In the genomic region with DNA sequence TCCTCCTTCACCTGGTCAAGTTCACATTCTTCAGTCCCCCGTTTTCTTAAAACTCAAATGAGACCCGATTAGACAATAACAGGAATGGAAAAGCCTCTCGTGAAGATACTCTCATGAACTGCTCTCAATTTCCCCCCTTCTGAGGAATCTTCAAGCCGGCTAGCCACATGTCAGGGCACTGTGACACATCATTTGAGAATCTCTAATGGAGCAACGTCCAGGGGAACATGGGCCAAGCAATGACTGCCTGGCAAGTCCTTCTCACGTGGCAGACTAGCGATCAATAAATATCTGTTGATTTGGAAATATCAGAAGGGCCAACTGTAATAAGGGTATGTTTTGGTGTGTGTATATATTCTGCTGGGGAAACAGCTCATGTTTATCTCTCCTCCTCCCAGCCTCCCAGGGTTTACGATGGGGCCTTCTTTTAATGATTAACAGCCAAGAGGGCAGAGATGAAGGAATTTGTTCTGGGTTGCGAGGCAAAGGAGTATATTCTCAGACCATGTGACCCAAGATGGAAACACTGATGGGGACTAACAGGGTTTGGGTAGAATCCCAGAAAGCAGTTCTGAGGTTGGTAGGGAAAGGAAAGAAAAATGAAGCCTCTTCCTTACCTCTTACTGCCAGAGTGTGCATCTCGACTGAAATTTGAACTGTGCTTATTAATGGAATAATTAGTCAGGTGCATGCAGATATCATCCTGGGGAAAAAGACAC, we compare ENCODE assay signal across 7 cellular contexts. TPM values are rescaled to one million over a fixed set of nuclear protein-coding genes. Genes with fewer than 3 reads are reported as not detected.
DNase-seq lines count a peak whose midpoint lies in the region; ATAC-seq and TF ChIP-seq lines count a peak whose summit lies in the region.

No MANE protein-coding gene starts in this region.

- H4K20me1 ChIP-seq in HCT116 (ENCODE audit: insufficient read depth), result no peaks in the 10 kb centered on the region

- ATAC-seq in HCT116, result peak; percentile 44
- peak; percentile 65 for ATAC-seq in left colon
- no peak for ATAC-seq in esophagus mucosa

- no peaks in the 10 kb centered on the region for H3K79me2 ChIP-seq in HCT116 (ENCODE audit: insufficient read depth, low read length)

- no peak overlapping the region; the same call in 1 of the 2 replicates for H3K9ac ChIP-seq in HCT116 (ENCODE audit: low read length)

- intact Hi-C loops in HCT116 (cut with micrococcal nuclease), result loop anchor here (10.0 kb wide), 2 partner anchors 641 to 771 kb away; no protein-coding TSS in a partner anchor
- intact Hi-C loops in left colon (cut with DNase I, micrococcal nuclease), result loop anchor here in 1 of 2 donors (10.0 kb wide), 1 partner anchor 121 kb away; no protein-coding TSS in a partner anchor

- peak overlapping the region in 1 of 2 experiments; percentile 5; a peak in 1 of 4 replicates for H3K4me3 ChIP-seq in HCT116 (replicated peaks in 1 of 2; ENCODE audit: low read depth in 1 of 2, low read length in 2 of 2)

- no peaks in the 10 kb centered on the region for H3K36me3 ChIP-seq in HCT116 (ENCODE audit: control insufficient read depth in 1 of 2, insufficient read depth in 2 of 2, low read length in 2 of 2)

- H3K27ac ChIP-seq in HCT116 (ENCODE audit: low read depth, low read length), result no peak overlapping the region; the same call in 1 of the 2 replicates

- POLR2A ChIA-PET in HCT116 (lab: Charles Lee), result no interaction called here

- CTCF ChIA-PET in HCT116 (lab: Charles Lee), result interaction anchor here (0.8 to 1.2 kb wide), 2 partner anchors 10 to 18 kb away, joined by 3 to 4 read pairs; no protein-coding TSS in a partner anchor

- TF ChIP-seq CTCF in HCT116 (IDR thresholded peaks at IDR 0.05 in 2 of 3, conservative IDR thresholded peaks at IDR 0.05 in 1 of 3; ENCODE audit: borderline replicate concordance in 1 of 3, insufficient read depth in 1 of 3, low read depth in 2 of 3, low read length in 2 of 3), result no peak
- TF ChIP-seq CTCF in GM13976 (IDR thresholded peaks at IDR 0.05; ENCODE audit: borderline replicate concordance, control extremely low read depth, extremely low read depth, insufficient read depth, missing control alignments), result no peak

- H3K9me2 ChIP-seq in HCT116 (ENCODE audit: insufficient read depth), result no peaks in the 10 kb centered on the region

- peak overlapping the region; percentile 82 for H2AFZ ChIP-seq in HCT116 (ENCODE audit: low read depth, low read length, poor library complexity, severe bottlenecking)

- no TSS peak for BruUV-seq in HCT116 (replicated peaks; lab: Mats Ljungman, UMichigan)

- H3K4me2 ChIP-seq in HCT116 (ENCODE audit: low read length), result peak overlapping the region; percentile 50

- DNase-seq in HCT116 (ENCODE audit: low read depth, low spot score) (peak; percentile 36), amniotic stem cell (lab: John Stamatoyannopoulos, UW) (peak; percentile 22), left colon (no peak), NCI-H2227 treated with DMSO at 0.1 percent for 48 hours (lab: John Stamatoyannopoulos, UW) (no peak), NCI-H146 (lab: John Stamatoyannopoulos, UW) (no peak), GM13976 (ENCODE audit: low spot score) (no peak)

- H3K27me3 ChIP-seq in HCT116 (ENCODE audit: insufficient read depth, low read length), result no peaks in the 10 kb centered on the region

- RAD21 ChIA-PET in HCT116 (lab: Charles Lee; ENCODE audit: low non-redundant PET in 1 of 2, low total read pairs in 2 of 2, uncharacterized antibody in 2 of 2, unreplicated experiment in 2 of 2), result no interaction called here

- H3K4me1 ChIP-seq in HCT116 (ENCODE audit: control insufficient read depth in 1 of 2, insufficient read depth in 2 of 2, low read length in 2 of 2), result peaks cover 16 to 35% of the 10 kb centered on the region in 2 experiments

- TF ChIP-seq POLR2A in HCT116 (IDR thresholded peaks at IDR 0.05; ENCODE audit: borderline replicate concordance, extremely low read depth, insufficient read depth, insufficient read length), result no peak

- no peak for TF ChIP-seq RAD21 in HCT116 (IDR thresholded peaks at IDR 0.05; ENCODE audit: low read depth)

- in situ Hi-C loops in GM13976 (cut with MboI; ENCODE audit: low sequenced_read_pairs, unreplicated experiment), result loop anchor here (5.0 kb wide), 1 partner anchor 68 kb away; a partner anchor contains a TSS

- H3K9me3 ChIP-seq in HCT116 (ENCODE audit: control insufficient read depth in 1 of 2, insufficient read depth in 1 of 2, low read depth in 1 of 2, low read length in 2 of 2), result no peaks in the 10 kb centered on the region

TF ChIP-seq in HCT116, 20 proteins besides CTCF, POLR2A, EP300 and RAD21:
- TF ChIP-seq SP1 (IDR thresholded peaks at IDR 0.05; ENCODE audit: low read depth) (no peak; the same call in 1 of the 2 replicates), EGR1 (IDR thresholded peaks at IDR 0.05; ENCODE audit: low read depth) (no peak), POLR2AphosphoS5 (IDR thresholded peaks at IDR 0.05; ENCODE audit: low read depth, low read length) (no peak), CBX3 (IDR thresholded peaks at IDR 0.05; ENCODE audit: low read depth) (peak; percentile 63; the same call in 1 of the 2 replicates)
- TF ChIP-seq, protein P1, sequence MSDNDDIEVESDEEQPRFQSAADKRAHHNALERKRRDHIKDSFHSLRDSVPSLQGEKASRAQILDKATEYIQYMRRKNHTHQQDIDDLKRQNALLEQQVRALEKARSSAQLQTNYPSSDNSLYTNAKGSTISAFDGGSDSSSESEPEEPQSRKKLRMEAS (IDR thresholded peaks at IDR 0.05), result peak; percentile 94

RNA-seq across cellular contexts. Expression of a gene that starts 21.4 kb away (rescaled TPM):
- total RNA-seq in HCT116 (2021; ENCODE audit: unreplicated experiment), result 0.79 TPM
- polyA plus RNA-seq in HCT116 (2012), result 0.45 and 0.86 TPM in 2 replicates
- 10 to 100 TPM in 1 of 2 donors, 1 to 10 TPM in 1; 4.9 to 14.3 TPM for total RNA-seq in left colon
- total RNA-seq in esophagus mucosa, result 0.12 TPM

RNA-seq across cellular contexts. Expression of a gene that starts 35.2 kb away (rescaled TPM):
- 151 TPM for total RNA-seq in HCT116 (2021; ENCODE audit: unreplicated experiment)
- polyA plus RNA-seq in HCT116 (2012), result 157 and 161 TPM in 2 replicates
- 100 to 1,000 TPM; 208 to 215 TPM for total RNA-seq in left colon
- 100 TPM for total RNA-seq in esophagus mucosa

Comparison
In these comparisons a context has a peak if more than half of its experiments do, and no peak if none do; other contexts are left out.
1. DNase-seq: peak in HCT116 (single experiment) and amniotic stem cell (single experiment); none in left colon (0 of 2), NCI-H2227 treated with DMSO at 0.1 percent for 48 hours (single experiment), NCI-H146 (single experiment) and GM13976 (single experiment).